20 cellular contexts compared by ENCODE assay signal in the genomic region with DNA sequence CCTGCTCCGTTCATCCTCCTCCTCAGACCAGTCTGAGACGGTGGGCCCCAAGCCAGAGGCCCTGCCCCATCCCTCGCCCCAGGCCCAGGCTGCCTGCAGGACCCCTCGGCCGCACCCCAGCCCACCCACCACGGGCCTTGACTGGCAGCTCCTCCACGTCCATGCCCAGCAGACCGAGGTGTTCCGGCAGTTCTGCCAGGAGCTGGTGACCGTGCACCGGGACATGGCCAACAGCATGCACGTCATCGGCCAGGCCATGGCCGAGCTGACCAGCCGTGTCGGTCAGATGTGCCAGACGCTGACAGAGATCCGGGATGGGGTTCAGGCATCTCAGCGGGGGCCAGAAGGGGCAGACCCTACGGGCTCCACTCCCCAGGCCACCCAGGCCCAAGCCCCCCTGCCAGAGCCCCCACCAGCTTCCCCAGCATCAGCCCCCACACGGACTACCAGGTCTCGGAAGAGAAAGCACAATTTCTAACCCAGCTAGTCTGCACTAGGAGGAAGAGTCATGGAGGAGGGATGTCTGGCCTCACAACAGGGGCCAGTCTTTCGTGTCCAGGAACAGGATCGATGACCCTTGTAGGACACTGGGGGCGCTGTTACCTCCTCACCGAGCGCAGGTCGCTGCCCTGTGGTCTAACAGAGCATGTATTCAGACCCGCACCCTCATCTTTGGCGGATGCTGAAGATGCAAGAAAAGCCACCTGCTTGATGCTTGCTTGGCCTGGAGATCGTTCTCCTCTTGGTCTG.
DNase-seq lines count a peak whose midpoint lies in the region; ATAC-seq, FAIRE-seq and TF ChIP-seq lines count a peak whose summit lies in the region.
"Had no signal": no experiment of that assay in that cellular context is flagged by ENCODE, and none has a peak within 500 bp of the region (broad histone marks: within the 10 kb centered on the region; RNA-seq: fewer than 3 reads in every experiment).

No MANE protein-coding gene starts in this region.

- no peak for TF ChIP-seq RAD21 in A549 (conservative IDR thresholded peaks at IDR 0.05 in 1 of 2, IDR thresholded peaks at IDR 0.05 in 1 of 2)

- no peak overlapping the region for H3K27ac Mint-ChIP-seq in WTC11
- no peak overlapping the region for H3K27ac Mint-ChIP-seq in stimulated activated memory B cell treated with anti-CD40 and anti-IgM and Interleukin-4, amounts not matched to agents 10 μg/mL and 1 μg/mL and 100 μg/mL, for 72 hours
- H3K27ac Mint-ChIP-seq in osteocyte (ENCODE audit: unreplicated experiment): no peak overlapping the region
- H3K27ac Mint-ChIP-seq: activated B cell treated with CpG ODN at 0.5 μM for 24 hours, T-cell had no signal

- no peaks in the 10 kb centered on the region; the same call in 1 of the 2 replicates for H3K27me3 Mint-ChIP-seq in WTC11 (ENCODE audit: low read depth)
- no peaks in the 10 kb centered on the region for H3K27me3 Mint-ChIP-seq in stimulated activated memory B cell treated with anti-CD40 and anti-IgM and Interleukin-4, amounts not matched to agents 10 μg/mL and 1 μg/mL and 100 μg/mL, for 72 hours
- H3K27me3 Mint-ChIP-seq in osteocyte (ENCODE audit: unreplicated experiment): no peaks in the 10 kb centered on the region
- H3K27me3 Mint-ChIP-seq: activated B cell treated with CpG ODN at 0.5 μM for 24 hours; naive thymus-derived CD4-positive, alpha-beta T cell; T-cell had no signal

- H3K4me2 ChIP-seq in A549: no peak overlapping the region

- DNase-seq in A549 (ENCODE audit: low read depth in 1 of 2, low spot score in 1 of 2): peak; percentile 25 to 39
- DNase-seq in WTC11 (ENCODE audit: low spot score): peak; percentile 71
- peak; percentile 69 for DNase-seq in islet precursor cell
- DNase-seq in mucosa of descending colon: no peak
- no peak for DNase-seq in NCI-H1105 treated with DMSO at 0.1 percent for 48 hours (lab: John Stamatoyannopoulos, UW)
- DNase-seq in osteocyte (ENCODE audit: extremely low spot score, unreplicated experiment): no peak
- DNase-seq: activated B cell treated with CpG ODN at 0.5 μM for 24 hours; activated naive CD4-positive, alpha-beta T cell treated with Interleukin-2 at 50 U/mL for 16 hours; HCEC 1CT; KG1; left ventricle myocardium superior; naive thymus-derived CD4-positive, alpha-beta T cell; NCI-H1436 treated with DMSO at 0.1 percent for 48 hours; NCI-H345; retina; stimulated activated CD4-positive, alpha-beta T cell treated with anti-CD3 and anti-CD28 coated beads, Interleukin-4, amount 100 ng/mL, for 1 hour; T-cell; transverse colon had no signal

- H3K4me1 ChIP-seq in A549 (no peaks in the 10 kb centered on the region), mucosa of descending colon (ENCODE audit: low read depth) (peaks cover 13% of the 10 kb centered on the region)

- CTCF ChIA-PET in A549 (lab: Yijun Ruan, JAX): interaction anchor here (0.7 to 2.6 kb wide), 8 partner anchors 21 to 444 kb away, joined by 3 to 12 read pairs (median 3); partner anchors contain the start of gene SYT13
- CTCF ChIA-PET in WTC11 (lab: Charles Lee): interaction anchor here (0.6 to 2.6 kb wide), 16 partner anchors 8 to 127 kb away, joined by 3 to 16 read pairs (median 4); partner anchors contain the start of gene SYT13

- ATAC-seq in A549 (peak; percentile 55 to 81; a peak in 3 of 6 replicates), WTC11 (peak; percentile 76), mucosa of descending colon (no peak)
- ATAC-seq in stimulated activated memory B cell treated with anti-CD40 and anti-IgM and Interleukin-4, amounts not matched to agents 10 μg/mL and 1 μg/mL and 100 μg/mL, for 72 hours: no peak
- ATAC-seq: left ventricle myocardium superior; naive thymus-derived CD4-positive, alpha-beta T cell; T-cell had no signal

- H3K4me3 Mint-ChIP-seq in WTC11 (no peak overlapping the region), osteocyte (ENCODE audit: unreplicated experiment) (no peak overlapping the region)
- no peak overlapping the region for H3K4me3 Mint-ChIP-seq in stimulated activated memory B cell treated with anti-CD40 and anti-IgM and Interleukin-4, amounts not matched to agents 10 μg/mL and 1 μg/mL and 100 μg/mL, for 72 hours
- H3K4me3 Mint-ChIP-seq: activated B cell treated with CpG ODN at 0.5 μM for 24 hours; naive thymus-derived CD4-positive, alpha-beta T cell; T-cell had no signal

- no peak for TF ChIP-seq EP300 in A549 (IDR thresholded peaks at IDR 0.05)

- H3K36me3 Mint-ChIP-seq in WTC11 (no peaks in the 10 kb centered on the region), osteocyte (ENCODE audit: unreplicated experiment) (peaks cover 15% of the 10 kb centered on the region)
- H3K36me3 Mint-ChIP-seq in stimulated activated memory B cell treated with anti-CD40 and anti-IgM and Interleukin-4, amounts not matched to agents 10 μg/mL and 1 μg/mL and 100 μg/mL, for 72 hours: peaks cover 37% of the 10 kb centered on the region

- WGBS in A549 (ENCODE audit: missing lambda C conversion rate): 89% methylated on average over 12 of the region's 31 CpGs

- peak; percentile 18; the same call in 1 of the 3 replicates for TF ChIP-seq CTCF in A549 (IDR thresholded peaks at IDR 0.05)
- TF ChIP-seq CTCF in GM12875 (IDR thresholded peaks at IDR 0.05; ENCODE audit: borderline replicate concordance, insufficient read depth, low read depth, low read length): peak; percentile 20; the same call in 1 of the 2 replicates
- peak; percentile 71 for TF ChIP-seq CTCF in WTC11 (IDR thresholded peaks at IDR 0.05)
- no peak for TF ChIP-seq CTCF in mucosa of descending colon (IDR thresholded peaks at IDR 0.05)
- no peak for TF ChIP-seq CTCF in osteocyte (IDR thresholded peaks at IDR 0.05)

- no peak overlapping the region for H3K27ac ChIP-seq in A549
- H3K27ac ChIP-seq: transverse colon had no signal

- POLR2A ChIA-PET in A549 (lab: Yijun Ruan, JAX): no interaction called here
- POLR2A ChIA-PET in WTC11 (lab: Charles Lee): no interaction called here

- intact Hi-C loops in mucosa of descending colon (cut with DNase I, micrococcal nuclease): loop anchor here in 1 of 2 donors (5.0 kb wide), 1 partner anchor 70 kb away; no protein-coding TSS in a partner anchor

- H3K9me3 ChIP-seq in A549 (no peaks in the 10 kb centered on the region), mucosa of descending colon (no peaks in the 10 kb centered on the region)
- H3K9me3 ChIP-seq: transverse colon had no signal

- TF ChIP-seq POLR2A in A549 (IDR thresholded peaks at IDR 0.05; ENCODE audit: low read length): no peak

- H3K4me1 Mint-ChIP-seq in WTC11: peaks cover 21% of the 10 kb centered on the region
- H3K4me1 Mint-ChIP-seq in stimulated activated memory B cell treated with anti-CD40 and anti-IgM and Interleukin-4, amounts not matched to agents 10 μg/mL and 1 μg/mL and 100 μg/mL, for 72 hours: peaks cover 26% of the 10 kb centered on the region
- H3K4me1 Mint-ChIP-seq in osteocyte (ENCODE audit: unreplicated experiment): peaks cover 16% of the 10 kb centered on the region

- H3K4me3 ChIP-seq in A549 (no peak overlapping the region), GM12875 (ENCODE audit: low read depth, low read length) (no peak overlapping the region), mucosa of descending colon (no peak overlapping the region)
- H3K4me3 ChIP-seq: transverse colon had no signal

- FAIRE-seq in A549 (lab: Jason Lieb, UNC): no peak

- H3K36me3 ChIP-seq in mucosa of descending colon (ENCODE audit: low read depth): no peaks in the 10 kb centered on the region
- H3K36me3 ChIP-seq: transverse colon had no signal

- no peaks in the 10 kb centered on the region for H3K9me3 Mint-ChIP-seq in WTC11
- H3K9me3 Mint-ChIP-seq in stimulated activated memory B cell treated with anti-CD40 and anti-IgM and Interleukin-4, amounts not matched to agents 10 μg/mL and 1 μg/mL and 100 μg/mL, for 72 hours: no peaks in the 10 kb centered on the region
- H3K9me3 Mint-ChIP-seq in osteocyte (ENCODE audit: unreplicated experiment): no peaks in the 10 kb centered on the region
- H3K9me3 Mint-ChIP-seq: activated B cell treated with CpG ODN at 0.5 μM for 24 hours, T-cell had no signal

TF ChIP-seq in A549, 52 proteins besides CTCF, POLR2A, EP300 and RAD21 (continues in another document):
- TF ChIP-seq ZFP36 (IDR thresholded peaks at IDR 0.05; ENCODE audit: borderline replicate concordance, partially characterized antibody): no peak
- TF ChIP-seq NFE2L2 (conservative IDR thresholded peaks at IDR 0.05; ENCODE audit: low read length): no peak
- TF ChIP-seq E2F6 (IDR thresholded peaks at IDR 0.05; ENCODE audit: borderline replicate concordance, low read depth): no peak
- no peak for TF ChIP-seq HOXA7 (CRISPR knock-in tag; IDR thresholded peaks at IDR 0.05)
- TF ChIP-seq TP53 (CRISPR knock-in tag; IDR thresholded peaks at IDR 0.05): no peak
- no peak for TF ChIP-seq ESRRA (IDR thresholded peaks at IDR 0.05; ENCODE audit: borderline replicate concordance, low read length)
- no peak for TF ChIP-seq JUNB (IDR thresholded peaks at IDR 0.05)
- no peak for TF ChIP-seq SREBF2 (IDR thresholded peaks at IDR 0.05)
- TF ChIP-seq FOXS1 (CRISPR knock-in tag; IDR thresholded peaks at IDR 0.05): no peak
- TF ChIP-seq HEYL (CRISPR knock-in tag; IDR thresholded peaks at IDR 0.05): no peak

TF ChIP-seq in WTC11, 78 proteins besides CTCF, POLR2A, EP300 and RAD21:
- no peak for TF ChIP-seq ATF1 (CRISPR knock-in tag; IDR thresholded peaks at IDR 0.05)
- TF ChIP-seq ELF4 (CRISPR knock-in tag; IDR thresholded peaks at IDR 0.05; ENCODE audit: low read depth): no peak
- peak; percentile 97 for TF ChIP-seq ZNF121 (CRISPR knock-in tag; IDR thresholded peaks at IDR 0.05)

Comparison
In these comparisons a context has a peak if more than half of its experiments do, and no peak if none do; other contexts are left out.
1. ATAC-seq: peak in A549 (2 of 2) and WTC11 (single experiment); none in mucosa of descending colon (single experiment) and stimulated activated memory B cell treated with anti-CD40 and anti-IgM and Interleukin-4, amounts not matched to agents 10 μg/mL and 1 μg/mL and 100 μg/mL, for 72 hours (single experiment).
2. DNase-seq: peak in A549 (2 of 2), WTC11 (single experiment) and islet precursor cell (single experiment); none in mucosa of descending colon (0 of 3), NCI-H1105 treated with DMSO at 0.1 percent for 48 hours (single experiment) and osteocyte (single experiment).
3. CTCF ChIP-seq: peak in A549 (single experiment), GM12875 (single experiment) and WTC11 (single experiment); none in mucosa of descending colon (single experiment) and osteocyte (single experiment).
4. Of the 8 proteins assayed by ChIP-seq in both WTC11 and A549: peak only in WTC11: none; only in A549: none; in both: CTCF; in neither: 7.